16 cellular contexts compared by ENCODE assay signal in the genomic region with DNA sequence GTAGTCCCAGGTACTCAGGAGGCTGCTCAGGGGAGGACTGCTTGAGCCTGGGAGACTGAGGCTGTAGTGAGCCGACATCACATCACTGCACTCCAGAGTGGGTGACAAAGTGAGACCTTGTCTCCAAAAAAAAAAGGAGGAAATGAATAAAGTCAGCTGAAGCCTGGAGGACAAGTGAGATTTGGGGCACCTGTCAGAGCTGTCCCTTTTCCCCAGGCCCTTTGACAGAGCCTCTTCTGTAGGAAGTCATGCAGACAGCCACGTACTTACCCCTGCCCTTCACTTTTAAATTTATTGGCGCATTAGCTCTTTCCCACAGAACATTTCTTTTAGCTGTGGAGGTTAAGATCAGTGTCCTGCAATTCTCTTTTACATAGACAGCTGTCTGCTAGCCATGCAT.
A peak's percentile ranks its signal among the peaks of the same experiment; 100 is the strongest.
DNase-seq lines count a peak whose midpoint lies in the region; ATAC-seq, FAIRE-seq and TF ChIP-seq lines count a peak whose summit lies in the region.
"Had no signal": no experiment of that assay in that cellular context is flagged by ENCODE, and none has a peak within 500 bp of the region (broad histone marks: within the 10 kb centered on the region; RNA-seq: fewer than 3 reads in every experiment).

No MANE protein-coding gene starts in this region.

- H3K14ac ChIP-seq in trophoblast cell (ENCODE audit: low read length), result no peak overlapping the region

- no peaks in the 10 kb centered on the region for H3K9me3 ChIP-seq in A549
- H3K9me3 ChIP-seq in PC-3 (ENCODE audit: low read length), result no peaks in the 10 kb centered on the region
- no peaks in the 10 kb centered on the region for H3K9me3 ChIP-seq in trophoblast cell (ENCODE audit: insufficient read depth, low read depth, low read length)
- H3K9me3 ChIP-seq in kidney (ENCODE audit: control insufficient read depth in 1 of 2, low read length in 2 of 2), result no peaks in the 10 kb centered on the region
- H3K9me3 ChIP-seq: BE2C had no signal

- H3K18ac ChIP-seq in trophoblast cell (ENCODE audit: low read length), result no peak overlapping the region

- intact Hi-C loops in PC-3 (cut with micrococcal nuclease), result loop anchor here (1.0 kb wide), 1 partner anchor 30 kb away; no protein-coding TSS in a partner anchor
- intact Hi-C loops in kidney (cut with DNase I), result no loop called here

- no peaks in the 10 kb centered on the region for H3K79me2 ChIP-seq in PC-3 (ENCODE audit: low read length)
- H3K79me2 ChIP-seq in trophoblast cell (ENCODE audit: control insufficient read depth, insufficient read depth, low read length, poor library complexity), result no peaks in the 10 kb centered on the region

- 86% methylated on average over 3 of the region's 3 CpGs for WGBS in A549 (ENCODE audit: missing lambda C conversion rate)
- no CpG with 5 or more reads among the region's 3 CpGs for WGBS in trophoblast cell (ENCODE audit: extremely low coverage, insufficient coverage, insufficient read length)

- no TSS peak for BruUV-seq in PC-3 (replicated peaks; lab: Mats Ljungman, UMichigan)

- H3K23ac ChIP-seq in trophoblast cell (ENCODE audit: low read length), result no peak overlapping the region

- no peaks in the 10 kb centered on the region for H3K9me2 ChIP-seq in PC-3 (replicated peaks; ENCODE audit: low read length)

- H3F3A ChIP-seq in PC-3 (ENCODE audit: low read length, unreplicated experiment), result no peaks in the 10 kb centered on the region

- H3K4ac ChIP-seq in trophoblast cell (ENCODE audit: low read depth, low read length), result no peak overlapping the region

- H2BK120ac ChIP-seq in trophoblast cell (ENCODE audit: insufficient read depth, low read length, poor library complexity), result no peak overlapping the region

- H3K9ac ChIP-seq in PC-3 (ENCODE audit: low read length) (no peak overlapping the region), trophoblast cell (ENCODE audit: low read length) (no peak overlapping the region), kidney (ENCODE audit: low read length in 2 of 2) (no peak overlapping the region)

- H3K27ac ChIP-seq in A549 (peak overlapping the region; percentile 69 to 72), PC-3 (ENCODE audit: low read length) (peak overlapping the region; percentile 77), trophoblast cell (ENCODE audit: low read depth, low read length) (no peak overlapping the region), kidney (ENCODE audit: low read depth in 2 of 2, low read length in 2 of 2) (no peak overlapping the region)
- H3K27ac ChIP-seq: SJSA1 had no signal

- TF ChIP-seq CTCF in A549 (IDR thresholded peaks at IDR 0.05) (no peak), PC-3 (conservative IDR thresholded peaks at IDR 0.05; ENCODE audit: low read depth, low read length) (no peak), kidney (IDR thresholded peaks at IDR 0.05; ENCODE audit: borderline replicate concordance, extremely low read depth, insufficient read depth) (no peak)

- peak overlapping the region; percentile 70 for H3K4me2 ChIP-seq in A549
- peak overlapping the region; percentile 72 for H3K4me2 ChIP-seq in PC-3 (ENCODE audit: low read length)
- no peak overlapping the region for H3K4me2 ChIP-seq in trophoblast cell (ENCODE audit: low read length)

- DNase-seq in A549 (ENCODE audit: low read depth in 1 of 2, low spot score in 1 of 2) (no peak), DMS79 (lab: John Stamatoyannopoulos, UW) (peak; percentile 75), PC-3 (no peak), trophoblast cell (no peak), RCC 7860 (ENCODE audit: low spot score) (no peak), kidney (no peak)
- DNase-seq: BE2C, GDM1, Kasumi-1, NCI-H1930, NCI-H2171 treated with DMSO at 0.1 percent for 48 hours, NCI-H446 treated with DMSO at 0.1 percent for 48 hours had no signal

- no peaks in the 10 kb centered on the region for H3K79me1 ChIP-seq in trophoblast cell (ENCODE audit: low read length)

- H3K4me3 ChIP-seq in A549 (no peak overlapping the region), PC-3 (ENCODE audit: low read length) (no peak overlapping the region; the same call in 1 of the 2 replicates), trophoblast cell (ENCODE audit: low read depth, low read length) (no peak overlapping the region), kidney (ENCODE audit: low read length in 2 of 2) (no peak overlapping the region)
- H3K4me3 ChIP-seq: SJSA1 had no signal

- no peaks in the 10 kb centered on the region for H4K20me1 ChIP-seq in PC-3 (ENCODE audit: low read length)

- H3K4me1 ChIP-seq in A549 (peaks cover 50% of the 10 kb centered on the region), PC-3 (ENCODE audit: insufficient read depth, low read length) (peaks cover 28% of the 10 kb centered on the region), trophoblast cell (ENCODE audit: control insufficient read depth in 1 of 2, insufficient read depth in 2 of 2, low read length in 2 of 2) (peaks cover 0 to 2% of the 10 kb centered on the region in 2 experiments), kidney (ENCODE audit: control insufficient read depth in 1 of 2, insufficient read depth in 1 of 2, low read depth in 1 of 2, low read length in 2 of 2) (no peaks in the 10 kb centered on the region)
- H3K4me1 ChIP-seq: BE2C had no signal

- H3K27me3 ChIP-seq in PC-3 (ENCODE audit: low read length) (no peaks in the 10 kb centered on the region), trophoblast cell (ENCODE audit: insufficient read depth, low read length) (no peaks in the 10 kb centered on the region)
- H3K27me3 ChIP-seq: BE2C, SJSA1 had no signal

- no peak for TF ChIP-seq POLR2A in A549 (IDR thresholded peaks at IDR 0.05; ENCODE audit: low read length)

- no peak overlapping the region for H2BK5ac ChIP-seq in trophoblast cell (ENCODE audit: low read depth, low read length, poor library complexity)

- no peak overlapping the region for H4K91ac ChIP-seq in trophoblast cell (ENCODE audit: low read depth, low read length)

- H4K12ac ChIP-seq in trophoblast cell (ENCODE audit: low read depth, low read length), result no peak overlapping the region

- peak overlapping the region; percentile 17 for H2BK12ac ChIP-seq in trophoblast cell (ENCODE audit: low read length)

- CTCF ChIA-PET in A549 (lab: Yijun Ruan, JAX), result interaction anchor here (0.7 to 2.2 kb wide), 6 partner anchors 9 to 116 kb away, joined by 3 to 9 read pairs (median 4); no protein-coding TSS in a partner anchor
- CTCF ChIA-PET in PC-3 (lab: Charles Lee), result interaction anchor here (0.6 kb wide), 1 partner anchor 14 kb away, joined by 3 read pairs; no protein-coding TSS in a partner anchor

- no peaks in the 10 kb centered on the region for H3K36me3 ChIP-seq in PC-3 (ENCODE audit: low read depth, low read length)
- no peaks in the 10 kb centered on the region for H3K36me3 ChIP-seq in trophoblast cell (ENCODE audit: control insufficient read depth in 1 of 2, insufficient read depth in 2 of 2, low read length in 2 of 2)
- H3K36me3 ChIP-seq in kidney (ENCODE audit: control insufficient read depth in 1 of 2, insufficient read depth in 2 of 2, low read length in 2 of 2), result no peaks in the 10 kb centered on the region
- H3K36me3 ChIP-seq: BE2C, SJSA1 had no signal

- no peak for TF ChIP-seq EP300 in A549 (IDR thresholded peaks at IDR 0.05)

- H4K8ac ChIP-seq in trophoblast cell (ENCODE audit: low read depth, low read length), result no peak overlapping the region

- peak in 1 of 2 experiments; percentile 24; a peak in 3 of 6 replicates for ATAC-seq in A549
- ATAC-seq in PC-3, result no peak
- ATAC-seq in HG02884 (IDR thresholded peaks at IDR 0.05; ENCODE audit: unreplicated experiment), result no peak
- ATAC-seq: Right ventricle myocardium inferior had no signal

- no peak for TF ChIP-seq RAD21 in A549 (conservative IDR thresholded peaks at IDR 0.05 in 1 of 2, IDR thresholded peaks at IDR 0.05 in 1 of 2)

- H2AK5ac ChIP-seq in trophoblast cell (ENCODE audit: low read length), result no peak overlapping the region

- no peak overlapping the region for H2AFZ ChIP-seq in PC-3 (ENCODE audit: low read length)
- H2AFZ ChIP-seq in trophoblast cell (ENCODE audit: insufficient read depth, low read length, poor library complexity), result no peak overlapping the region

- FAIRE-seq in A549 (lab: Jason Lieb, UNC) (no peak), RCC 7860 (lab: Jason Lieb, UNC) (no peak), kidney (lab: Jason Lieb, UNC) (no peak)
- FAIRE-seq: GM19239 had no signal

- POLR2A ChIA-PET in A549 (lab: Yijun Ruan, JAX), result interaction anchor here (1.2 kb wide), 1 partner anchor 9 kb away, joined by 4 read pairs; no protein-coding TSS in a partner anchor
- POLR2A ChIA-PET in PC-3 (lab: Charles Lee; ENCODE audit: unreplicated experiment), result no interaction called here

TF ChIP-seq in A549, 52 proteins besides CTCF, POLR2A, EP300 and RAD21 (continues in another document):
- TF ChIP-seq ZFP36 (IDR thresholded peaks at IDR 0.05; ENCODE audit: borderline replicate concordance, partially characterized antibody) (no peak), BCL3 (IDR thresholded peaks at IDR 0.05) (no peak), POLR2AphosphoS2 (conservative IDR thresholded peaks at IDR 0.05; ENCODE audit: low read length) (no peak), ZSCAN20 (CRISPR knock-in tag; IDR thresholded peaks at IDR 0.05) (no peak), MYC (IDR thresholded peaks at IDR 0.05; ENCODE audit: borderline replicate concordance, low read length) (no peak)
- TF ChIP-seq, protein P1, sequence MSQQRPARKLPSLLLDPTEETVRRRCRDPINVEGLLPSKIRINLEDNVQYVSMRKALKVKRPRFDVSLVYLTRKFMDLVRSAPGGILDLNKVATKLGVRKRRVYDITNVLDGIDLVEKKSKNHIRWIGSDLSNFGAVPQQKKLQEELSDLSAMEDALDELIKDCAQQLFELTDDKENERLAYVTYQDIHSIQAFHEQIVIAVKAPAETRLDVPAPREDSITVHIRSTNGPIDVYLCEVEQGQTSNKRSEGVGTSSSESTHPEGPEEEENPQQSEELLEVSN (IDR thresholded peaks at IDR 0.05; ENCODE audit: borderline replicate concordance, low read depth), result no peak

Comparison
In these comparisons a context has a peak if more than half of its experiments do, and no peak if none do; other contexts are left out.
1. H3K27ac ChIP-seq: peak in A549 (2 of 2) and PC-3 (single experiment); none in trophoblast cell (single experiment) and kidney (0 of 2).